22 cellular contexts compared by ENCODE assay signal in the genomic region with DNA sequence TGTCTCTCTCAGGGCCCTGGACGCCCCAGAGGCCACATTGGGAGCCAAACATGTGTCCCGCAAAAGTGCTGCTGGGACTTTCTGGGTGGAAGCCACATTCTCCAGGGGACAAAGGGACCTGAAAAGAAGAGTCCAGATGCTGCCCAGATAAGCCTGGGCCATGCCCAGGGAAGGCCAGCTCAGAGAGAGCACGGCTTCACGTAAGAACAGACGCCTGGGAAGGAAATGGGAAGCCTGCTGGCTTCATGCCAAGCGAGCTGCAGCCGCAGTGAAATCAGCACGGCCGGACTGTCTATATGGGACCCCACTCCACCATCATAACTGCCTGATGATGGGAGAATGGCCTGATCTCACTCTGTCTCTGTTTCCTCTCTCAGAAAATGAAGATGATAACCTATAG.
DNase-seq lines count a peak whose midpoint lies in the region; TF ChIP-seq lines count a peak whose summit lies in the region.
"Had no signal": no experiment of that assay in that cellular context is flagged by ENCODE, and none has a peak within 500 bp of the region (broad histone marks: within the 10 kb centered on the region; RNA-seq: fewer than 3 reads in every experiment).

No MANE protein-coding gene starts in this region.

- DNase-seq in NCI-H748 (lab: John Stamatoyannopoulos, UW; ENCODE audit: unreplicated experiment) (peak; percentile 26), NCI-H748 treated with DMSO at 0.1 percent for 48 hours (lab: John Stamatoyannopoulos, UW) (no peak), NCI-H1092 treated with DMSO at 0.1 percent for 48 hours (lab: John Stamatoyannopoulos, UW) (peak; percentile 58), retina (peak; percentile 35)
- no peak for DNase-seq in stimulated activated CD8-positive, alpha-beta memory T cell treated with anti-CD3 and anti-CD28 coated beads, Interleukin-4, amount 100 ng/mL, for 48 hours
- DNase-seq in activated CD4-positive, alpha-beta T cell treated with anti-CD3 and anti-CD28 coated beads for 48 hours: no peak
- DNase-seq: activated CD4-positive, alpha-beta T cell treated with anti-CD3 and anti-CD28 coated beads, Interleukin-2, amount 10 ng/mL, durations not matched to agents 24 days and 14 days; activated naive CD4-positive, alpha-beta T cell treated with anti-CD3 and anti-CD28 coated beads, Interleukin-2, amount 50 U/mL, for 16 hours; endodermal cell; esophagus squamous epithelium; gastrocnemius medialis; hippocampal formation; Kasumi-1; left lung; midbrain; NCI-H2081 treated with DMSO at 0.1 percent for 48 hours; spleen; stimulated activated CD4-positive, alpha-beta T cell treated with anti-CD3 and anti-CD28 coated beads, Interleukin-4, amount 100 ng/mL, for 1 hour; stimulated activated naive B cell treated with anti-CD40 and anti-IgM and Interleukin-4, amounts not matched to agents 10 μg/mL and 1 μg/mL and 100 μg/mL, for 72 hours had no signal

- H3K27ac ChIP-seq in VCaP: peak overlapping the region; percentile 28; the same call in 1 of the 2 replicates
- H3K27ac ChIP-seq: coronary artery, esophagus squamous epithelium, gastrocnemius medialis, HL-60, left lung, spleen had no signal

- TF ChIP-seq CTCF in VCaP (conservative IDR thresholded peaks at IDR 0.05): no peak

Comparison
In these comparisons a context has a peak if more than half of its experiments do, and no peak if none do; other contexts are left out.
1. DNase-seq: peak in NCI-H748 (single experiment), NCI-H1092 treated with DMSO at 0.1 percent for 48 hours (single experiment) and retina (single experiment); none in NCI-H748 treated with DMSO at 0.1 percent for 48 hours (single experiment), stimulated activated CD8-positive, alpha-beta memory T cell treated with anti-CD3 and anti-CD28 coated beads, Interleukin-4, amount 100 ng/mL, for 48 hours (single experiment) and activated CD4-positive, alpha-beta T cell treated with anti-CD3 and anti-CD28 coated beads for 48 hours (single experiment).